ENCODE assay signal across 1 cellular context in genomic region chr3:171168086-171168485, GRCh38.
TF ChIP-seq lines count a peak whose summit lies in the region.

No MANE protein-coding gene starts in this region.

TF ChIP-seq in HepG2, 621 proteins besides CTCF, POLR2A, EP300 and RAD21 (continued from another document):
- TF ChIP-seq THYN1 (CRISPR knock-in tag; IDR thresholded peaks at IDR 0.05; ENCODE audit: borderline replicate concordance, low read depth), result no peak
- 0 out of 2 replicates have a peak, but pooled peaks have one; percentile 34 for TF ChIP-seq MED1 (CRISPR knock-in tag; IDR thresholded peaks at IDR 0.05)
- no peak for TF ChIP-seq HOXA5 (CRISPR knock-in tag; IDR thresholded peaks at IDR 0.05)
- no peak for TF ChIP-seq ZZZ3 (CRISPR knock-in tag; IDR thresholded peaks at IDR 0.05; ENCODE audit: borderline replicate concordance)
- no peak for TF ChIP-seq SOX6 (IDR thresholded peaks at IDR 0.05)
- 0 out of 2 replicates have a peak, but pooled peaks have one; percentile 17 for TF ChIP-seq SOX6 (CRISPR knock-in tag; IDR thresholded peaks at IDR 0.05)
- TF ChIP-seq NR2F6 (IDR thresholded peaks at IDR 0.05), result no peak
- TF ChIP-seq NR2F6 (CRISPR knock-in tag; IDR thresholded peaks at IDR 0.05), result 0 out of 2 replicates have a peak, but pooled peaks have one; percentile 38
- TF ChIP-seq ZNF256 (CRISPR knock-in tag; conservative IDR thresholded peaks at IDR 0.05), result no peak
- TF ChIP-seq ZNF451 (CRISPR knock-in tag; IDR thresholded peaks at IDR 0.05), result no peak
- no peak for TF ChIP-seq SETDB1 (CRISPR knock-in tag; IDR thresholded peaks at IDR 0.05; ENCODE audit: borderline replicate concordance)
- peak; percentile 64 for TF ChIP-seq ZMYM4 (CRISPR knock-in tag; IDR thresholded peaks at IDR 0.05)
- peak; percentile 12; the same call in 1 of the 2 replicates for TF ChIP-seq HMG20A (CRISPR knock-in tag; IDR thresholded peaks at IDR 0.05; ENCODE audit: borderline replicate concordance)
- no peak for TF ChIP-seq TRIM22 (IDR thresholded peaks at IDR 0.05)
- peak; percentile 40; the same call in 1 of the 2 replicates for TF ChIP-seq NFE2L2 (IDR thresholded peaks at IDR 0.05; ENCODE audit: low read length)
- no peak for TF ChIP-seq PHF21A (CRISPR knock-in tag; IDR thresholded peaks at IDR 0.05)
- TF ChIP-seq ZNF335 (CRISPR knock-in tag; IDR thresholded peaks at IDR 0.05), result 0 out of 2 replicates have a peak, but pooled peaks have one; percentile 52
- no peak for TF ChIP-seq ZNF432 (CRISPR knock-in tag; IDR thresholded peaks at IDR 0.05; ENCODE audit: borderline replicate concordance)
- TF ChIP-seq ZGPAT (CRISPR knock-in tag; IDR thresholded peaks at IDR 0.05), result 0 out of 2 replicates have a peak, but pooled peaks have one; percentile 32
- no peak for TF ChIP-seq KLF13 (CRISPR knock-in tag; IDR thresholded peaks at IDR 0.05)
- no peak for TF ChIP-seq ASH2L (IDR thresholded peaks at IDR 0.05; ENCODE audit: insufficient read length, low read depth, low read length)
- TF ChIP-seq CBFB (CRISPR knock-in tag; IDR thresholded peaks at IDR 0.05), result no peak
- TF ChIP-seq MLLT10 (CRISPR knock-in tag; IDR thresholded peaks at IDR 0.05), result no peak
- no peak for TF ChIP-seq SALL2 (CRISPR knock-in tag; IDR thresholded peaks at IDR 0.05)
- TF ChIP-seq ZNF501 (CRISPR knock-in tag; IDR thresholded peaks at IDR 0.05), result no peak
- TF ChIP-seq SALL1 (CRISPR knock-in tag; IDR thresholded peaks at IDR 0.05), result peak; percentile 45
- TF ChIP-seq THAP9 (CRISPR knock-in tag; IDR thresholded peaks at IDR 0.05; ENCODE audit: borderline replicate concordance), result no peak
- peak; percentile 97 for TF ChIP-seq SMC3 (IDR thresholded peaks at IDR 0.05; ENCODE audit: low read length)
- TF ChIP-seq FOSL2 (CRISPR knock-in tag; IDR thresholded peaks at IDR 0.05), result peak; percentile 28; the same call in 1 of the 2 replicates
- TF ChIP-seq THAP8 (CRISPR knock-in tag; IDR thresholded peaks at IDR 0.05; ENCODE audit: borderline replicate concordance), result no peak
- TF ChIP-seq POGZ (CRISPR knock-in tag; IDR thresholded peaks at IDR 0.05), result 0 out of 2 replicates have a peak, but pooled peaks have one; percentile 18
- TF ChIP-seq AGO1 (IDR thresholded peaks at IDR 0.05; ENCODE audit: low read depth, low read length, poor library complexity, severe bottlenecking), result no peak
- TF ChIP-seq SAP130 (CRISPR knock-in tag; IDR thresholded peaks at IDR 0.05; ENCODE audit: low read depth), result peak; percentile 14; the same call in 1 of the 2 replicates
- no peak for TF ChIP-seq ZNF382 (CRISPR knock-in tag; IDR thresholded peaks at IDR 0.05; ENCODE audit: borderline replicate concordance)
- TF ChIP-seq ZFP91 (CRISPR knock-in tag; IDR thresholded peaks at IDR 0.05; ENCODE audit: borderline replicate concordance), result peak; percentile 34; the same call in 1 of the 2 replicates
- no peak for TF ChIP-seq ZNF101 (CRISPR knock-in tag; IDR thresholded peaks at IDR 0.05; ENCODE audit: borderline replicate concordance, low read depth)
- TF ChIP-seq SOX5 (CRISPR knock-in tag; IDR thresholded peaks at IDR 0.05; ENCODE audit: borderline replicate concordance), result 0 out of 2 replicates have a peak, but pooled peaks have one; percentile 29
TF ChIP-seq in HepG2: peak in this region for 41.
